6 cellular contexts compared by ENCODE assay signal in the genomic region with DNA sequence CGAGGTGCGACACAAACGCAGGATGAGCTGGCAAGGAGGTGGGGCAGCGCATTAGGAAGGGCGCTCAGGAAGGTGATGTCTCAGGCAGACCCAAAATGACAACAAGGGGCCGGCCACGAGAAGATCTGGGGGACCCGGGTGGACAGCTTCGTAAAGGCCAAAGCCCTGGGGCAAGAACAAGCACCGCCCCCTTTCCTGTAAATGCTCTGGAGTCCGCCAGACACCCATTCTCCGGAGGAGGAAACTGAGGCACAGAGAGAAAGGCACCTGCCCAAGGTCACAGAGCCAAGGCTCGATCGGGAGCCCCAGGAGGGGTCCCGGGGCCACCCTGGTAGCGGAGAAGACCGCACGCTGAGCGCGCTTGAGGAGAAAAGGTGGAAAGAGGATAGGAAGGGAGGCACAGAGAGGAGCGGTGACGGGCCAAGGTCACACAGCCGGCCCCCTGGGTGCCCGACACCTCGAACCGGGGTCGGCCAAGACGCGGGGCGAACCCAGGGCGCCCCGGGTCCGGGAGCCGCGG. TPM values are rescaled to one million over a fixed set of nuclear protein-coding genes. Genes with fewer than 3 reads are reported as not detected.
DNase-seq lines count a peak whose midpoint lies in the region; ATAC-seq lines count a peak whose summit lies in the region.

No MANE protein-coding gene starts in this region.

- H3K9ac ChIP-seq in ES-I3 (ENCODE audit: low read depth, low read length) = peak overlapping the region; percentile 99

- no peaks in the 10 kb centered on the region for H3K9me3 ChIP-seq in ES-I3 (ENCODE audit: control insufficient read depth, insufficient read depth, low read length)

- peak; percentile 15 to 23 for DNase-seq in activated CD4-positive, alpha-beta T cell treated with anti-CD3 and anti-CD28 coated beads for 4 hours
- peak; percentile 46 for DNase-seq in left cardiac atrium
- DNase-seq in amniotic stem cell (lab: John Stamatoyannopoulos, UW) = no peak

- H3K4me1 Mint-ChIP-seq in stimulated activated naive CD8-positive, alpha-beta T cell treated with anti-CD3 and anti-CD28 coated beads, Interleukin-15, Interleukin-2, amounts not matched to agents 100 ng/mL and 50 ng/mL, for 24 hours (ENCODE audit: low read depth) = peaks cover 76% of the 10 kb centered on the region

- H3K9me3 Mint-ChIP-seq in stimulated activated naive CD8-positive, alpha-beta T cell treated with anti-CD3 and anti-CD28 coated beads, Interleukin-15, Interleukin-2, amounts not matched to agents 100 ng/mL and 50 ng/mL, for 24 hours = no peaks in the 10 kb centered on the region

- peak overlapping the region; percentile 100 for H3K27ac Mint-ChIP-seq in stimulated activated naive CD8-positive, alpha-beta T cell treated with anti-CD3 and anti-CD28 coated beads, Interleukin-15, Interleukin-2, amounts not matched to agents 100 ng/mL and 50 ng/mL, for 24 hours

- H3K36me3 Mint-ChIP-seq in stimulated activated naive CD8-positive, alpha-beta T cell treated with anti-CD3 and anti-CD28 coated beads, Interleukin-15, Interleukin-2, amounts not matched to agents 100 ng/mL and 50 ng/mL, for 24 hours (ENCODE audit: low read depth) = peaks cover 82% of the 10 kb centered on the region

- intact Hi-C loops in left cardiac atrium (cut with DNase I) = no loop called here

- peaks cover 33% of the 10 kb centered on the region for H3K36me3 ChIP-seq in ES-I3 (ENCODE audit: insufficient read depth, low read length)

- ATAC-seq in left cardiac atrium = peak in 1 of 2 donors; percentile 0
- no peak for ATAC-seq in GM21360 (IDR thresholded peaks at IDR 0.05; ENCODE audit: unreplicated experiment)

- H3K4me1 ChIP-seq in ES-I3 (ENCODE audit: insufficient read depth, low read length) = peaks cover 17% of the 10 kb centered on the region

- no peaks in the 10 kb centered on the region for H3K27me3 Mint-ChIP-seq in stimulated activated naive CD8-positive, alpha-beta T cell treated with anti-CD3 and anti-CD28 coated beads, Interleukin-15, Interleukin-2, amounts not matched to agents 100 ng/mL and 50 ng/mL, for 24 hours

- peak overlapping the region; percentile 100 for H3K4me3 Mint-ChIP-seq in stimulated activated naive CD8-positive, alpha-beta T cell treated with anti-CD3 and anti-CD28 coated beads, Interleukin-15, Interleukin-2, amounts not matched to agents 100 ng/mL and 50 ng/mL, for 24 hours

RNA-seq across cellular contexts. Expression of gene SAFB2, which starts 0.6 kb away (rescaled TPM):
- total RNA-seq in left cardiac atrium = 10 to 100 TPM; 47.7 to 54.7 TPM

RNA-seq across cellular contexts. Expression of gene SAFB, which starts 0.9 kb away (rescaled TPM):
- total RNA-seq in left cardiac atrium = 10 to 100 TPM; 51.7 to 63.2 TPM

RNA-seq across cellular contexts. Expression of gene TINCR, which starts 54.3 kb away (rescaled TPM):
- under 1 TPM; 0.15 to 0.37 TPM for total RNA-seq in left cardiac atrium

RNA-seq across cellular contexts. Expression of gene MICOS13, which starts 58.3 kb away (rescaled TPM):
- 100 to 1,000 TPM; 127 to 142 TPM for total RNA-seq in left cardiac atrium

RNA-seq across cellular contexts. Expression of gene HSD11B1L, which starts 58.8 kb away (rescaled TPM):
- 1 to 10 TPM; 4.0 to 4.4 TPM for total RNA-seq in left cardiac atrium
